22 cellular contexts compared by ENCODE assay signal in genomic region chr2:52445720-52446119, GRCh38.
DNase-seq lines count a peak whose midpoint lies in the region; ATAC-seq and TF ChIP-seq lines count a peak whose summit lies in the region.
"Had no signal": no experiment of that assay in that cellular context is flagged by ENCODE, and none has a peak within 500 bp of the region (broad histone marks: within the 10 kb centered on the region; RNA-seq: fewer than 3 reads in every experiment).

No MANE protein-coding gene starts in this region.

- no peak overlapping the region for H4K5ac ChIP-seq in IMR-90 (ENCODE audit: low read depth, low read length)

- no peak overlapping the region for H3K4me2 ChIP-seq in IMR-90 (ENCODE audit: low read depth, low read length)
- H3K4me2 ChIP-seq: A549; BLaER1 treated with 17β-estradiol and CSF1 and Interleukin-3, amounts not matched to agents 10 nM and 100 nM had no signal

- no peaks in the 10 kb centered on the region for H3K27me3 ChIP-seq in right cardiac atrium (ENCODE audit: control insufficient read depth, insufficient read depth)
- H3K27me3 ChIP-seq in IMR-90 (ENCODE audit: control insufficient read depth, insufficient read depth, low read length), result no peaks in the 10 kb centered on the region
- no peaks in the 10 kb centered on the region for H3K27me3 ChIP-seq in gastroesophageal sphincter
- H3K27me3 ChIP-seq: BE2C; BLaER1 treated with 17β-estradiol and CSF1 and Interleukin-3, amounts not matched to agents 10 nM and 100 nM had no signal

- no peak overlapping the region for H2BK120ac ChIP-seq in IMR-90 (ENCODE audit: low read depth, low read length)

- H3K36me3 ChIP-seq in IMR-90 (ENCODE audit: control insufficient read depth, insufficient read depth, low read length) (no peaks in the 10 kb centered on the region), gastroesophageal sphincter (no peaks in the 10 kb centered on the region)
- H3K36me3 ChIP-seq: BE2C; BLaER1 treated with 17β-estradiol and CSF1 and Interleukin-3, amounts not matched to agents 10 nM and 100 nM had no signal

- no peak overlapping the region for H4K91ac ChIP-seq in IMR-90 (ENCODE audit: insufficient read depth, low read depth, low read length)

- H2BK15ac ChIP-seq in IMR-90 (ENCODE audit: low read depth, low read length), result no peak overlapping the region

- no peak overlapping the region for H3K4ac ChIP-seq in IMR-90 (ENCODE audit: low read depth, low read length)

- H2AK9ac ChIP-seq in IMR-90 (replicated peaks; ENCODE audit: low read depth, low read length, poor library complexity), result no peak overlapping the region

- no peak for TF ChIP-seq EP300 in gastroesophageal sphincter (IDR thresholded peaks at IDR 0.05)

- POLR2A ChIA-PET in IMR-90 (lab: Charles Lee; ENCODE audit: unreplicated experiment), result no interaction called here

- TF ChIP-seq CTCF in IMR-90 (conservative IDR thresholded peaks at IDR 0.05; ENCODE audit: low read depth, low read length) (no peak), choroid plexus epithelial cell (conservative IDR thresholded peaks at IDR 0.05; ENCODE audit: low read depth, low read length) (no peak), gastroesophageal sphincter (IDR thresholded peaks at IDR 0.05) (no peak)

- H3K79me1 ChIP-seq in IMR-90 (ENCODE audit: low read depth in 1 of 2, low read length in 2 of 2), result no peaks in the 10 kb centered on the region

- dilution Hi-C loops in IMR-90 (cut with HindIII; ENCODE audit: low sequenced_read_pairs, unreplicated experiment), result no loop called here

- H2AK5ac ChIP-seq in IMR-90 (ENCODE audit: low read depth, low read length), result no peak overlapping the region

- H3K4me1 ChIP-seq in right cardiac atrium (ENCODE audit: control insufficient read depth, insufficient read depth, low read length) (no peaks in the 10 kb centered on the region), IMR-90 (ENCODE audit: control insufficient read depth, insufficient read depth, low read length) (no peaks in the 10 kb centered on the region), gastroesophageal sphincter (no peaks in the 10 kb centered on the region)
- H3K4me1 ChIP-seq: A549; BE2C; BLaER1 treated with 17β-estradiol and CSF1 and Interleukin-3, amounts not matched to agents 10 nM and 100 nM had no signal

- TF ChIP-seq POLR2A in IMR-90 (IDR thresholded peaks at IDR 0.05; ENCODE audit: low read depth, low read length), result no peak
- TF ChIP-seq POLR2A in gastroesophageal sphincter (IDR thresholded peaks at IDR 0.05), result no peak

- no peak overlapping the region for H2BK5ac ChIP-seq in IMR-90 (ENCODE audit: low read depth, low read length, poor library complexity, severe bottlenecking)

- no peak overlapping the region for H3K14ac ChIP-seq in IMR-90 (replicated peaks; ENCODE audit: low read depth, low read length)

- H3K56ac ChIP-seq in IMR-90 (ENCODE audit: extremely low read depth, insufficient read depth, low read length), result no peak overlapping the region

- peak; percentile 81 for ATAC-seq in Right ventricle myocardium superior (ENCODE audit: poor library complexity)
- ATAC-seq in right cardiac atrium, result no peak
- no peak for ATAC-seq in IMR-90 (ENCODE audit: low read depth)
- ATAC-seq in gastroesophageal sphincter, result no peak
- no peak for ATAC-seq in GM19395 (IDR thresholded peaks at IDR 0.05; ENCODE audit: unreplicated experiment)
- ATAC-seq: A549 had no signal

- no peak overlapping the region for H2AFZ ChIP-seq in IMR-90 (replicated peaks; ENCODE audit: low read length, poor library complexity)
- H2AFZ ChIP-seq: GM23248 had no signal

- H3K9me1 ChIP-seq in IMR-90 (ENCODE audit: insufficient read depth, low read length), result 0 out of 2 replicates have a peak, but pooled peaks cover 2% of the 10 kb centered on the region

- no TSS peak for BruUV-seq in IMR-90 (replicated peaks; lab: Mats Ljungman, UMichigan)

- H3K9ac ChIP-seq in IMR-90 (ENCODE audit: low read depth, low read length), result no peak overlapping the region
- H3K9ac ChIP-seq: BLaER1 treated with 17β-estradiol and CSF1 and Interleukin-3, amounts not matched to agents 10 nM and 100 nM; GM23248 had no signal

- no peak overlapping the region for H2BK20ac ChIP-seq in IMR-90 (ENCODE audit: low read depth, low read length)

- intact Hi-C loops in Right ventricle myocardium superior (cut with DNase I) (no loop called here), right cardiac atrium (cut with DNase I) (no loop called here), IMR-90 (cut with micrococcal nuclease) (no loop called here)

- no peak for TF ChIP-seq RAD21 in IMR-90 (IDR thresholded peaks at IDR 0.05; ENCODE audit: low read length)

- H3K27ac ChIP-seq in right cardiac atrium (ENCODE audit: low read length) (no peak overlapping the region), IMR-90 (ENCODE audit: insufficient read depth, low read length) (no peak overlapping the region), gastroesophageal sphincter (no peak overlapping the region)
- H3K27ac ChIP-seq: A549; BLaER1 treated with 17β-estradiol and CSF1 and Interleukin-3, amounts not matched to agents 10 nM and 100 nM; GM23248 had no signal

- no peak overlapping the region for H3K23ac ChIP-seq in IMR-90 (ENCODE audit: low read depth, low read length)

- no peaks in the 10 kb centered on the region for H3K9me3 ChIP-seq in right cardiac atrium (ENCODE audit: control insufficient read depth, low read length)
- H3K9me3 ChIP-seq in IMR-90 (ENCODE audit: control insufficient read depth, insufficient read depth, low read length), result no peaks in the 10 kb centered on the region
- no peaks in the 10 kb centered on the region for H3K9me3 ChIP-seq in gastroesophageal sphincter
- H3K9me3 ChIP-seq: A549; BE2C; BLaER1 treated with 17β-estradiol and CSF1 and Interleukin-3, amounts not matched to agents 10 nM and 100 nM had no signal

- DNase-seq in Right ventricle myocardium superior (no peak), right cardiac atrium (no peak), IMR-90 (peak; percentile 34), amniotic epithelial cell (ENCODE audit: low read depth) (peak; percentile 34), choroid plexus epithelial cell (ENCODE audit: low read depth) (peak; percentile 37)
- DNase-seq in stimulated activated CD4-positive, alpha-beta T cell treated with anti-CD3 and anti-CD28 coated beads, Interleukin-4, amount 100 ng/mL, for 4 hours, result no peak
- DNase-seq: 8988T; ACHN; AML-193; BE2C; Calu3; CD4-positive, alpha-beta memory T cell; COR-L47; DMS53; DMS79 treated with DMSO at 0.1 percent for 48 hours; GM23248; H7; HCEC 1CT had no signal

- H4K8ac ChIP-seq in IMR-90 (ENCODE audit: low read depth in 2 of 2, low read length in 2 of 2), result no peak overlapping the region

- in situ Hi-C loops in IMR-90 (cut with MboI; ENCODE audit: low sequenced_read_pairs), result no loop called here

- H4K20me1 ChIP-seq in IMR-90 (ENCODE audit: insufficient read depth, low read length), result no peaks in the 10 kb centered on the region
- H4K20me1 ChIP-seq: BLaER1 treated with 17β-estradiol and CSF1 and Interleukin-3, amounts not matched to agents 10 nM and 100 nM had no signal

- no peak overlapping the region for H3K4me3 ChIP-seq in right cardiac atrium (ENCODE audit: low read length)
- H3K4me3 ChIP-seq in IMR-90 (ENCODE audit: insufficient read depth, low read depth, low read length), result no peak overlapping the region
- no peak overlapping the region for H3K4me3 ChIP-seq in choroid plexus epithelial cell (ENCODE audit: low read depth, low read length)
- H3K4me3 ChIP-seq in gastroesophageal sphincter, result no peak overlapping the region
- H3K4me3 ChIP-seq: A549; BLaER1 treated with 17β-estradiol and CSF1 and Interleukin-3, amounts not matched to agents 10 nM and 100 nM; GM23248 had no signal

- H3K18ac ChIP-seq in IMR-90 (ENCODE audit: low read depth, low read length), result no peak overlapping the region

- CTCF ChIA-PET in IMR-90 (lab: Yijun Ruan, JAX), result no interaction called here

TF ChIP-seq in IMR-90, 13 proteins besides CTCF, POLR2A, EP300 and RAD21:
- no peak for TF ChIP-seq CHD1 (IDR thresholded peaks at IDR 0.05; ENCODE audit: low read depth, low read length)
- TF ChIP-seq MXI1 (IDR thresholded peaks at IDR 0.05; ENCODE audit: borderline replicate concordance, low read depth, low read length), result no peak
- TF ChIP-seq CEBPB (IDR thresholded peaks at IDR 0.05; ENCODE audit: low read depth, low read length), result no peak
- no peak for TF ChIP-seq SMC3 (IDR thresholded peaks at IDR 0.05; ENCODE audit: low read depth, low read length)
- no peak for TF ChIP-seq BHLHE40 (IDR thresholded peaks at IDR 0.05; ENCODE audit: low read depth, low read length)
- TF ChIP-seq MAFK (IDR thresholded peaks at IDR 0.05; ENCODE audit: low read depth, low read length), result no peak
- TF ChIP-seq FOS (IDR thresholded peaks at IDR 0.05; ENCODE audit: low read depth, low read length), result no peak
- no peak for TF ChIP-seq RCOR1 (IDR thresholded peaks at IDR 0.05; ENCODE audit: insufficient replicate concordance, low read length)
- no peak for TF ChIP-seq USF2 (IDR thresholded peaks at IDR 0.05; ENCODE audit: low read depth, low read length)
- no peak for TF ChIP-seq ELK1 (IDR thresholded peaks at IDR 0.05; ENCODE audit: borderline replicate concordance, low read depth, low read length)
- no peak for TF ChIP-seq NFE2L2 (IDR thresholded peaks at IDR 0.05; ENCODE audit: low read depth, low read length)
- TF ChIP-seq MAZ (IDR thresholded peaks at IDR 0.05; ENCODE audit: borderline replicate concordance, low read depth, low read length), result no peak
- no peak for TF ChIP-seq RFX5 (IDR thresholded peaks at IDR 0.05; ENCODE audit: low read depth, low read length)
TF ChIP-seq in IMR-90: peak in this region for 0.

Comparison
In these comparisons a context has a peak if more than half of its experiments do, and no peak if none do; other contexts are left out.
1. DNase-seq: peak in IMR-90 (single experiment), amniotic epithelial cell (single experiment) and choroid plexus epithelial cell (single experiment); none in Right ventricle myocardium superior (single experiment), right cardiac atrium (0 of 3) and stimulated activated CD4-positive, alpha-beta T cell treated with anti-CD3 and anti-CD28 coated beads, Interleukin-4, amount 100 ng/mL, for 4 hours (0 of 2).